Comparison of ENCODE assay signal across 19 cellular contexts in genomic region chr17:19707728-19708221, GRCh38. TPM values are rescaled to one million over a fixed set of nuclear protein-coding genes. Genes with fewer than 3 reads are reported as not detected.
DNase-seq lines count a peak whose midpoint lies in the region; ATAC-seq, FAIRE-seq and TF ChIP-seq lines count a peak whose summit lies in the region.
"Had no signal": no experiment of that assay in that cellular context is flagged by ENCODE, and none has a peak within 500 bp of the region (broad histone marks: within the 10 kb centered on the region; RNA-seq: fewer than 3 reads in every experiment).

No MANE protein-coding gene starts in this region.

- no peaks in the 10 kb centered on the region for H3K36me3 ChIP-seq in heart left ventricle
- H3K36me3 ChIP-seq in ascending aorta = no peaks in the 10 kb centered on the region
- H3K36me3 ChIP-seq: HAP-1, ovary had no signal

- peaks cover 7% of the 10 kb centered on the region for H3K4me1 Mint-ChIP-seq in osteocyte (ENCODE audit: unreplicated experiment)
- H3K4me1 Mint-ChIP-seq in T-helper 2 cell treated with Interferon-gamma antibody and Interleukin-4, amounts not matched to agents 5 μg/mL and 100 μg/mL, for 36 hours (ENCODE audit: low read depth) = no peaks in the 10 kb centered on the region
- H3K4me1 Mint-ChIP-seq: activated CD4-positive, alpha-beta memory T cell treated with anti-CD3 and anti-CD28 coated beads, Interleukin-2, amount 10 ng/mL, durations not matched to agents 7 days and 5 days; T-cell had no signal

- H3K27ac Mint-ChIP-seq in osteocyte (ENCODE audit: unreplicated experiment) = no peak overlapping the region
- no peak overlapping the region for H3K27ac Mint-ChIP-seq in T-helper 2 cell treated with Interferon-gamma antibody and Interleukin-4, amounts not matched to agents 5 μg/mL and 100 μg/mL, for 36 hours
- H3K27ac Mint-ChIP-seq: activated CD4-positive, alpha-beta memory T cell treated with anti-CD3 and anti-CD28 coated beads, Interleukin-2, amount 10 ng/mL, durations not matched to agents 7 days and 5 days; activated T-helper 2 cell treated with anti-CD3 and anti-CD28 coated beads, Interferon-gamma antibody, Interleukin-2, Interleukin-4, amounts not matched to agents 10 μg/mL and 5 μg/mL and 100 μg/mL, durations not matched to agents 14 hours and 24 hours and 36 hours; T-cell had no signal

- 73 to 77% (median 74%) methylated on average over 11 of the region's 11 CpGs for WGBS in heart left ventricle, 4 donors

- no peak overlapping the region for H3K4me3 Mint-ChIP-seq in osteocyte (ENCODE audit: unreplicated experiment)
- no peak overlapping the region for H3K4me3 Mint-ChIP-seq in T-helper 2 cell treated with Interferon-gamma antibody and Interleukin-4, amounts not matched to agents 5 μg/mL and 100 μg/mL, for 36 hours
- H3K4me3 Mint-ChIP-seq: activated CD4-positive, alpha-beta memory T cell treated with anti-CD3 and anti-CD28 coated beads, Interleukin-2, amount 10 ng/mL, durations not matched to agents 7 days and 5 days; T-cell had no signal

- peak; percentile 39 to 75 (median 65) for ATAC-seq in heart left ventricle
- ATAC-seq: T-cell had no signal

- no peak for TF ChIP-seq CTCF in GM10266 (IDR thresholded peaks at IDR 0.05; ENCODE audit: control insufficient read depth, insufficient read depth, low read depth, missing control alignments)
- TF ChIP-seq CTCF in heart left ventricle (IDR thresholded peaks at IDR 0.05) = no peak
- TF ChIP-seq CTCF in osteocyte (IDR thresholded peaks at IDR 0.05) = no peak
- no peak for TF ChIP-seq CTCF in ascending aorta (IDR thresholded peaks at IDR 0.05)

- no peak for TF ChIP-seq POLR2A in heart left ventricle (IDR thresholded peaks at IDR 0.05)

- no peaks in the 10 kb centered on the region for H3K27me3 ChIP-seq in heart left ventricle
- no peaks in the 10 kb centered on the region for H3K27me3 ChIP-seq in ascending aorta
- H3K27me3 ChIP-seq: hepatocyte, ovary had no signal

- intact Hi-C loops in heart left ventricle (cut with DNase I) (loop anchor here in 3 of 10 donors (5.0 to 10.0 kb wide), 3 partner anchors 45 to 57 kb away; no protein-coding TSS in a partner anchor), ascending aorta (cut with DNase I) (no loop called here)

- no peaks in the 10 kb centered on the region for H3K9me3 Mint-ChIP-seq in osteocyte (ENCODE audit: unreplicated experiment)
- no peaks in the 10 kb centered on the region for H3K9me3 Mint-ChIP-seq in T-helper 2 cell treated with Interferon-gamma antibody and Interleukin-4, amounts not matched to agents 5 μg/mL and 100 μg/mL, for 36 hours
- H3K9me3 Mint-ChIP-seq: activated CD4-positive, alpha-beta memory T cell treated with anti-CD3 and anti-CD28 coated beads, Interleukin-2, amount 10 ng/mL, durations not matched to agents 7 days and 5 days; activated T-helper 2 cell treated with anti-CD3 and anti-CD28 coated beads, Interferon-gamma antibody, Interleukin-2, Interleukin-4, amounts not matched to agents 10 μg/mL and 5 μg/mL and 100 μg/mL, durations not matched to agents 14 hours and 24 hours and 36 hours; T-cell had no signal

- H3K27me3 Mint-ChIP-seq in osteocyte (ENCODE audit: unreplicated experiment) = no peaks in the 10 kb centered on the region
- no peaks in the 10 kb centered on the region for H3K27me3 Mint-ChIP-seq in T-helper 2 cell treated with Interferon-gamma antibody and Interleukin-4, amounts not matched to agents 5 μg/mL and 100 μg/mL, for 36 hours (ENCODE audit: low read depth)
- H3K27me3 Mint-ChIP-seq: activated CD4-positive, alpha-beta memory T cell treated with anti-CD3 and anti-CD28 coated beads, Interleukin-2, amount 10 ng/mL, durations not matched to agents 7 days and 5 days; T-cell had no signal

- no peak overlapping the region for H3K4me3 ChIP-seq in heart left ventricle
- no peak overlapping the region for H3K4me3 ChIP-seq in ascending aorta
- H3K4me3 ChIP-seq: HAP-1, hepatocyte, ovary had no signal

- H3K4me1 ChIP-seq in heart left ventricle = peaks cover 0 to 21% (median 10%) of the 10 kb centered on the region in 12 donors
- peaks cover 7 to 13% of the 10 kb centered on the region in 2 donors for H3K4me1 ChIP-seq in ascending aorta

- peak; percentile 20 for FAIRE-seq in HTR-8/SVneo (lab: Jason Lieb, UNC)
- FAIRE-seq: G401.6 had no signal

- DNase-seq in GM10266 (ENCODE audit: extremely low spot score) = peak; percentile 8
- DNase-seq in HTR-8/SVneo (ENCODE audit: insufficient read length, low spot score) = no peak
- peak in 1 of 5 donors; percentile 65 for DNase-seq in heart left ventricle
- DNase-seq in osteocyte (ENCODE audit: extremely low spot score, unreplicated experiment) = peak; percentile 81
- no peak for DNase-seq in ascending aorta (ENCODE audit: low spot score in 2 of 2)
- DNase-seq in activated T-cell treated with anti-CD3 and anti-CD28 coated beads for 4 hours = no peak
- DNase-seq in T-helper 2 cell treated with Interferon-gamma antibody and Interleukin-4, amounts not matched to agents 5 μg/mL and 100 μg/mL, for 36 hours (ENCODE audit: low spot score) = no peak
- DNase-seq: activated CD4-positive, alpha-beta memory T cell treated with anti-CD3 and anti-CD28 coated beads, Interleukin-2, amount 10 ng/mL, durations not matched to agents 7 days and 5 days; Karpas-422; kidney glomerular epithelial cell; ovary; stimulated activated CD4-positive, alpha-beta T cell treated with anti-CD3 and anti-CD28 coated beads, Interleukin-2, amount 100 ng/mL, for 24 hours; T-cell had no signal

- H3K36me3 Mint-ChIP-seq in osteocyte (ENCODE audit: unreplicated experiment) = no peaks in the 10 kb centered on the region
- no peaks in the 10 kb centered on the region for H3K36me3 Mint-ChIP-seq in T-helper 2 cell treated with Interferon-gamma antibody and Interleukin-4, amounts not matched to agents 5 μg/mL and 100 μg/mL, for 36 hours (ENCODE audit: low read depth)
- H3K36me3 Mint-ChIP-seq: T-cell had no signal

- H3K9me3 ChIP-seq in heart left ventricle (no peaks in the 10 kb centered on the region), ascending aorta (no peaks in the 10 kb centered on the region)
- H3K9me3 ChIP-seq: HAP-1, ovary had no signal

- no peak overlapping the region for H3K27ac ChIP-seq in heart left ventricle
- no peak overlapping the region for H3K27ac ChIP-seq in ascending aorta
- H3K27ac ChIP-seq: hepatocyte, ovary had no signal

RNA-seq across cellular contexts. Expression of gene SLC47A2, which starts 8.6 kb away (rescaled TPM):
- total RNA-seq in heart left ventricle = under 1 TPM in 1 of 9 donors, not detected in 8; 0.32 TPM
- not detected for polyA plus RNA-seq in heart left ventricle
- 0.16 and 0.24 TPM in 2 replicates for total RNA-seq in osteocyte
- total RNA-seq in ascending aorta = not detected
- total RNA-seq: activated CD4-positive, alpha-beta memory T cell treated with anti-CD3 and anti-CD28 coated beads, Interleukin-2, amount 10 ng/mL, durations not matched to agents 7 days and 5 days; activated T-helper 2 cell treated with anti-CD3 and anti-CD28 coated beads, Interferon-gamma antibody, Interleukin-2, Interleukin-4, amounts not matched to agents 10 μg/mL and 5 μg/mL and 100 μg/mL, durations not matched to agents 14 hours and 24 hours and 36 hours; subcutaneous adipose tissue; T-cell had no signal
- polyA plus RNA-seq: adipose tissue, hepatocyte, ovary had no signal

RNA-seq across cellular contexts. Expression of gene ALDH3A1, which starts 40.3 kb away (rescaled TPM):
- total RNA-seq in heart left ventricle = 1 to 10 TPM in 1 of 9 donors, under 1 TPM in 3, not detected in 5; 0.19 to 1.1 (median 0.39) TPM
- polyA plus RNA-seq in heart left ventricle = under 1 TPM in 1 of 2 donors, not detected in 1; 0.04 TPM
- total RNA-seq in osteocyte = 0.52 and 1.6 TPM in 2 replicates
- 14.4 TPM for total RNA-seq in ascending aorta
- total RNA-seq: activated CD4-positive, alpha-beta memory T cell treated with anti-CD3 and anti-CD28 coated beads, Interleukin-2, amount 10 ng/mL, durations not matched to agents 7 days and 5 days; activated T-helper 2 cell treated with anti-CD3 and anti-CD28 coated beads, Interferon-gamma antibody, Interleukin-2, Interleukin-4, amounts not matched to agents 10 μg/mL and 5 μg/mL and 100 μg/mL, durations not matched to agents 14 hours and 24 hours and 36 hours; T-cell had no signal

RNA-seq across cellular contexts. Expression of gene ALDH3A2, which starts 59.2 kb away (rescaled TPM):
- total RNA-seq in heart left ventricle (100 to 1,000 TPM in 1 of 9 donors, 10 to 100 TPM in 8; 57.0 to 129 (median 83.2) TPM), osteocyte (87.5 and 97.1 TPM in 2 replicates), ascending aorta (189 TPM)
- polyA plus RNA-seq in heart left ventricle = 10 to 100 TPM; 25.7 to 71.8 TPM

Comparison
In these comparisons a context has a peak if more than half of its experiments do, and no peak if none do; other contexts are left out.
1. DNase-seq: peak in GM10266 (single experiment) and osteocyte (single experiment); none in HTR-8/SVneo (single experiment), ascending aorta (0 of 2), activated T-cell treated with anti-CD3 and anti-CD28 coated beads for 4 hours (single experiment) and T-helper 2 cell treated with Interferon-gamma antibody and Interleukin-4, amounts not matched to agents 5 μg/mL and 100 μg/mL, for 36 hours (single experiment).